14 cellular contexts compared by ENCODE assay signal in the genomic region with DNA sequence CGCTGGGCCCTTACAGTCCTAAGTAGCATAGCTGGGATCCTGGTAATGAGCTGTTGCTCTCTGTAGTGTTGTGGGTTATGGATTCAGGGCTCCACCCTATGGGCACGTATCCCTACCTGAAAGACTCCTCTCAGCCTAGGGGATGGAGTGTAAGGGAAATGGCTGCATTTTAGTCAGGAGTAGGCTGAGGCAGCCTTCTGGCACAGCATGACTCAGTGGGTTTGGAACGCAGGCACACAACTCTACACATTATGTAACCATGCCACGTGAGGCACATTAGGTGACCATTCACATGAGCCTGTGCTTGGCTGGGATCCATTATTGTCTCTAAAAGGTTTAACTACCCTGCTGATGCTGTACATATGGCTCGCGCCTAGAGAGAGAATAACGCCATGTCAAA. TPM values are rescaled to one million over a fixed set of nuclear protein-coding genes. Genes with fewer than 3 reads are reported as not detected.
DNase-seq lines count a peak whose midpoint lies in the region; ATAC-seq, FAIRE-seq and TF ChIP-seq lines count a peak whose summit lies in the region.
"Had no signal": no experiment of that assay in that cellular context is flagged by ENCODE, and none has a peak within 500 bp of the region (broad histone marks: within the 10 kb centered on the region; RNA-seq: fewer than 3 reads in every experiment).

No MANE protein-coding gene starts in this region.

- peaks cover 4 to 5% of the 10 kb centered on the region in 2 donors for H3K36me3 ChIP-seq in small intestine (ENCODE audit: control insufficient read depth in 2 of 2, insufficient read depth in 2 of 2, low read length in 2 of 2)

- H3K27ac ChIP-seq in RWPE1 = peak overlapping the region; percentile 68
- peak overlapping the region; percentile 59 for H3K27ac ChIP-seq in epithelial cell of prostate
- no peak overlapping the region for H3K27ac ChIP-seq in small intestine (ENCODE audit: low read depth in 1 of 2, low read length in 1 of 2)

- peaks cover 4% of the 10 kb centered on the region for H3K4me1 Mint-ChIP-seq in activated naive CD8-positive, alpha-beta T cell treated with anti-CD3 and anti-CD28 coated beads, Interleukin-2, amount 50 U/mL, for 24 hours
- H3K4me1 Mint-ChIP-seq in activated naive CD8-positive, alpha-beta T cell treated with anti-CD3 and anti-CD28 coated beads for 36 hours = peaks cover 4% of the 10 kb centered on the region

- peak; percentile 28 for ATAC-seq in activated naive CD8-positive, alpha-beta T cell treated with anti-CD3 and anti-CD28 coated beads, Interleukin-2, amount 50 U/mL, for 24 hours
- ATAC-seq in GM21786 (IDR thresholded peaks at IDR 0.05; ENCODE audit: unreplicated experiment) = no peak
- ATAC-seq: stimulated activated naive CD8-positive, alpha-beta T cell treated with anti-CD3 and anti-CD28 coated beads, Interleukin-15, Interleukin-2, amounts not matched to agents 100 U/mL and 50 U/mL, for 24 hours had no signal

- no peak overlapping the region for H3K4me3 Mint-ChIP-seq in activated naive CD8-positive, alpha-beta T cell treated with anti-CD3 and anti-CD28 coated beads, Interleukin-2, amount 50 U/mL, for 24 hours
- H3K4me3 Mint-ChIP-seq in activated naive CD8-positive, alpha-beta T cell treated with anti-CD3 and anti-CD28 coated beads for 36 hours = no peak overlapping the region
- H3K4me3 Mint-ChIP-seq: activated CD4-positive, alpha-beta memory T cell treated with anti-CD3 and anti-CD28 coated beads for 36 hours; activated naive CD8-positive, alpha-beta T cell treated with anti-CD3 and anti-CD28 coated beads, Interleukin-2, amount 10 ng/mL, durations not matched to agents 7 days and 5 days had no signal

- no peak overlapping the region for H3K27ac Mint-ChIP-seq in activated naive CD8-positive, alpha-beta T cell treated with anti-CD3 and anti-CD28 coated beads, Interleukin-2, amount 50 U/mL, for 24 hours
- H3K27ac Mint-ChIP-seq in activated naive CD8-positive, alpha-beta T cell treated with anti-CD3 and anti-CD28 coated beads for 36 hours = no peak overlapping the region
- H3K27ac Mint-ChIP-seq: activated CD4-positive, alpha-beta memory T cell treated with anti-CD3 and anti-CD28 coated beads for 36 hours; activated naive CD8-positive, alpha-beta T cell treated with anti-CD3 and anti-CD28 coated beads, Interleukin-2, amount 10 ng/mL, durations not matched to agents 7 days and 5 days had no signal

- no peak for TF ChIP-seq CTCF in RWPE1 (conservative IDR thresholded peaks at IDR 0.05; ENCODE audit: low read depth)

- H3K36me3 Mint-ChIP-seq in activated naive CD8-positive, alpha-beta T cell treated with anti-CD3 and anti-CD28 coated beads, Interleukin-2, amount 50 U/mL, for 24 hours (ENCODE audit: low read depth) = peaks cover 67% of the 10 kb centered on the region
- H3K36me3 Mint-ChIP-seq in activated naive CD8-positive, alpha-beta T cell treated with anti-CD3 and anti-CD28 coated beads for 36 hours = peaks cover 58% of the 10 kb centered on the region

- DNase-seq in activated naive CD8-positive, alpha-beta T cell treated with anti-CD3 and anti-CD28 coated beads, Interleukin-2, amount 50 U/mL, for 24 hours = no peak
- DNase-seq in activated naive CD8-positive, alpha-beta T cell treated with anti-CD3 and anti-CD28 coated beads for 36 hours = no peak
- DNase-seq in RWPE1 (ENCODE audit: low spot score) (peak; percentile 83), epithelial cell of prostate (ENCODE audit: low read depth, low spot score) (peak; percentile 82), small intestine (peak; percentile 28), T-helper 2 cell (no peak)
- DNase-seq in central memory CD4-positive, alpha-beta T cell = no peak
- DNase-seq: activated CD4-positive, alpha-beta memory T cell treated with anti-CD3 and anti-CD28 coated beads for 36 hours; activated naive CD8-positive, alpha-beta T cell treated with anti-CD3 and anti-CD28 coated beads, Interleukin-2, amount 10 ng/mL, durations not matched to agents 7 days and 5 days; GF-D8; NCI-H524 treated with DMSO at 0.1 percent for 48 hours; stimulated activated CD4-positive, alpha-beta T cell treated with anti-CD3 and anti-CD28 coated beads, Interleukin-1b, Interleukin-23, amount 100 ng/mL, for 48 hours; stimulated activated naive CD8-positive, alpha-beta T cell treated with anti-CD3 and anti-CD28 coated beads, Interleukin-15, Interleukin-2, amounts not matched to agents 100 U/mL and 50 U/mL, for 24 hours had no signal

- H3K4me3 ChIP-seq in small intestine (ENCODE audit: low read depth in 1 of 2, low read length in 2 of 2) = no peak overlapping the region

- H3K27me3 Mint-ChIP-seq in activated naive CD8-positive, alpha-beta T cell treated with anti-CD3 and anti-CD28 coated beads, Interleukin-2, amount 50 U/mL, for 24 hours = no peaks in the 10 kb centered on the region
- no peaks in the 10 kb centered on the region for H3K27me3 Mint-ChIP-seq in activated naive CD8-positive, alpha-beta T cell treated with anti-CD3 and anti-CD28 coated beads for 36 hours
- H3K27me3 Mint-ChIP-seq: activated CD4-positive, alpha-beta memory T cell treated with anti-CD3 and anti-CD28 coated beads for 36 hours; activated naive CD8-positive, alpha-beta T cell treated with anti-CD3 and anti-CD28 coated beads, Interleukin-2, amount 10 ng/mL, durations not matched to agents 7 days and 5 days had no signal

- no peaks in the 10 kb centered on the region for H3K9me3 Mint-ChIP-seq in activated naive CD8-positive, alpha-beta T cell treated with anti-CD3 and anti-CD28 coated beads, Interleukin-2, amount 50 U/mL, for 24 hours
- no peaks in the 10 kb centered on the region for H3K9me3 Mint-ChIP-seq in activated naive CD8-positive, alpha-beta T cell treated with anti-CD3 and anti-CD28 coated beads for 36 hours
- H3K9me3 Mint-ChIP-seq: activated CD4-positive, alpha-beta memory T cell treated with anti-CD3 and anti-CD28 coated beads for 36 hours; activated naive CD8-positive, alpha-beta T cell treated with anti-CD3 and anti-CD28 coated beads, Interleukin-2, amount 10 ng/mL, durations not matched to agents 7 days and 5 days had no signal

- peaks cover 0 to 2% of the 10 kb centered on the region in 2 donors for H3K4me1 ChIP-seq in small intestine (ENCODE audit: control insufficient read depth in 2 of 2, insufficient read depth in 1 of 2, low read depth in 1 of 2, low read length in 1 of 2)

- FAIRE-seq in small intestine (lab: Jason Lieb, UNC) = no peak

- whole genome bisulfite sequencing in small intestine, 3 donors = 77 to 90% (median 78%) methylated on average over 7 of the region's 7 CpGs

- no peaks in the 10 kb centered on the region for H3K9me3 ChIP-seq in small intestine (ENCODE audit: control insufficient read depth, low read depth)

- H3K27me3 ChIP-seq in small intestine (ENCODE audit: control insufficient read depth in 2 of 2, insufficient read depth in 2 of 2, low read length in 2 of 2) = no peaks in the 10 kb centered on the region

- CTCF ChIA-PET in RWPE1 (lab: Yijun Ruan, JAX) = interaction anchor here (0.5 to 0.6 kb wide), 2 partner anchors 24 to 120 kb away, joined by 4 to 5 read pairs; partner anchors contain the start of gene TPD52L1

- POLR2A ChIA-PET in RWPE1 (lab: Yijun Ruan, JAX; ENCODE audit: low non-redundant PET) = no interaction called here

RNA-seq across cellular contexts. Expression of gene HDDC2, which starts 27.8 kb away (rescaled TPM):
- total RNA-seq in activated naive CD8-positive, alpha-beta T cell treated with anti-CD3 and anti-CD28 coated beads for 36 hours = 100 to 1,000 TPM; 130 to 131 TPM
- 10 to 100 TPM; 45.2 to 71.6 (median 65.9) TPM for polyA plus RNA-seq in small intestine

Comparison
In these comparisons a context has a peak if more than half of its experiments do, and no peak if none do; other contexts are left out.
1. DNase-seq: peak in RWPE1 (single experiment), epithelial cell of prostate (single experiment) and small intestine (single experiment); none in activated naive CD8-positive, alpha-beta T cell treated with anti-CD3 and anti-CD28 coated beads, Interleukin-2, amount 50 U/mL, for 24 hours (single experiment), activated naive CD8-positive, alpha-beta T cell treated with anti-CD3 and anti-CD28 coated beads for 36 hours (single experiment), central memory CD4-positive, alpha-beta T cell (single experiment) and T-helper 2 cell (0 of 5).
2. H3K27ac ChIP-seq: peak in RWPE1 (single experiment) and epithelial cell of prostate (single experiment); none in small intestine (0 of 2).